In the genomic region with DNA sequence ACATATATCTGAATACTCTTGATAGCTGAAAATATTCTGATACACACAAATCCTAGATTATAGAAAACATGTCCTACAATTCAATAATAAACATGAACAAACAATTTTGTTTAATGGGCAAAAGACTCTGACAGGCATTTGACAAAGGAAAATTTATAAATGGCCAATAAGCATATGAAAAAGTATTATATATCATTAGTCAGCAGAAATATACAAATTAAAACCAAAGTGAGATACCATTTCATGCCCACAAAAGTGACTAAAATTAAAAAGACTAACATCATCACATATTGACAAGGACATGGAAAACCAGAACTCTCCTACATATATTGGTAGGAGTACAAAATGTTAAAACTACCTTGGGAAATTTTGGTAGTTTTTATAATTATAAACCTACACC, we compare ENCODE assay signal across 2 cellular contexts.
TF ChIP-seq lines count a peak whose summit lies in the region.

No MANE protein-coding gene starts in this region.

TF ChIP-seq in HepG2, 621 proteins besides CTCF, POLR2A, EP300 and RAD21:
- TF ChIP-seq HOXA5 (CRISPR knock-in tag; IDR thresholded peaks at IDR 0.05), result no peak
- TF ChIP-seq MED13 (CRISPR knock-in tag; IDR thresholded peaks at IDR 0.05), result no peak
- TF ChIP-seq, protein P1, sequence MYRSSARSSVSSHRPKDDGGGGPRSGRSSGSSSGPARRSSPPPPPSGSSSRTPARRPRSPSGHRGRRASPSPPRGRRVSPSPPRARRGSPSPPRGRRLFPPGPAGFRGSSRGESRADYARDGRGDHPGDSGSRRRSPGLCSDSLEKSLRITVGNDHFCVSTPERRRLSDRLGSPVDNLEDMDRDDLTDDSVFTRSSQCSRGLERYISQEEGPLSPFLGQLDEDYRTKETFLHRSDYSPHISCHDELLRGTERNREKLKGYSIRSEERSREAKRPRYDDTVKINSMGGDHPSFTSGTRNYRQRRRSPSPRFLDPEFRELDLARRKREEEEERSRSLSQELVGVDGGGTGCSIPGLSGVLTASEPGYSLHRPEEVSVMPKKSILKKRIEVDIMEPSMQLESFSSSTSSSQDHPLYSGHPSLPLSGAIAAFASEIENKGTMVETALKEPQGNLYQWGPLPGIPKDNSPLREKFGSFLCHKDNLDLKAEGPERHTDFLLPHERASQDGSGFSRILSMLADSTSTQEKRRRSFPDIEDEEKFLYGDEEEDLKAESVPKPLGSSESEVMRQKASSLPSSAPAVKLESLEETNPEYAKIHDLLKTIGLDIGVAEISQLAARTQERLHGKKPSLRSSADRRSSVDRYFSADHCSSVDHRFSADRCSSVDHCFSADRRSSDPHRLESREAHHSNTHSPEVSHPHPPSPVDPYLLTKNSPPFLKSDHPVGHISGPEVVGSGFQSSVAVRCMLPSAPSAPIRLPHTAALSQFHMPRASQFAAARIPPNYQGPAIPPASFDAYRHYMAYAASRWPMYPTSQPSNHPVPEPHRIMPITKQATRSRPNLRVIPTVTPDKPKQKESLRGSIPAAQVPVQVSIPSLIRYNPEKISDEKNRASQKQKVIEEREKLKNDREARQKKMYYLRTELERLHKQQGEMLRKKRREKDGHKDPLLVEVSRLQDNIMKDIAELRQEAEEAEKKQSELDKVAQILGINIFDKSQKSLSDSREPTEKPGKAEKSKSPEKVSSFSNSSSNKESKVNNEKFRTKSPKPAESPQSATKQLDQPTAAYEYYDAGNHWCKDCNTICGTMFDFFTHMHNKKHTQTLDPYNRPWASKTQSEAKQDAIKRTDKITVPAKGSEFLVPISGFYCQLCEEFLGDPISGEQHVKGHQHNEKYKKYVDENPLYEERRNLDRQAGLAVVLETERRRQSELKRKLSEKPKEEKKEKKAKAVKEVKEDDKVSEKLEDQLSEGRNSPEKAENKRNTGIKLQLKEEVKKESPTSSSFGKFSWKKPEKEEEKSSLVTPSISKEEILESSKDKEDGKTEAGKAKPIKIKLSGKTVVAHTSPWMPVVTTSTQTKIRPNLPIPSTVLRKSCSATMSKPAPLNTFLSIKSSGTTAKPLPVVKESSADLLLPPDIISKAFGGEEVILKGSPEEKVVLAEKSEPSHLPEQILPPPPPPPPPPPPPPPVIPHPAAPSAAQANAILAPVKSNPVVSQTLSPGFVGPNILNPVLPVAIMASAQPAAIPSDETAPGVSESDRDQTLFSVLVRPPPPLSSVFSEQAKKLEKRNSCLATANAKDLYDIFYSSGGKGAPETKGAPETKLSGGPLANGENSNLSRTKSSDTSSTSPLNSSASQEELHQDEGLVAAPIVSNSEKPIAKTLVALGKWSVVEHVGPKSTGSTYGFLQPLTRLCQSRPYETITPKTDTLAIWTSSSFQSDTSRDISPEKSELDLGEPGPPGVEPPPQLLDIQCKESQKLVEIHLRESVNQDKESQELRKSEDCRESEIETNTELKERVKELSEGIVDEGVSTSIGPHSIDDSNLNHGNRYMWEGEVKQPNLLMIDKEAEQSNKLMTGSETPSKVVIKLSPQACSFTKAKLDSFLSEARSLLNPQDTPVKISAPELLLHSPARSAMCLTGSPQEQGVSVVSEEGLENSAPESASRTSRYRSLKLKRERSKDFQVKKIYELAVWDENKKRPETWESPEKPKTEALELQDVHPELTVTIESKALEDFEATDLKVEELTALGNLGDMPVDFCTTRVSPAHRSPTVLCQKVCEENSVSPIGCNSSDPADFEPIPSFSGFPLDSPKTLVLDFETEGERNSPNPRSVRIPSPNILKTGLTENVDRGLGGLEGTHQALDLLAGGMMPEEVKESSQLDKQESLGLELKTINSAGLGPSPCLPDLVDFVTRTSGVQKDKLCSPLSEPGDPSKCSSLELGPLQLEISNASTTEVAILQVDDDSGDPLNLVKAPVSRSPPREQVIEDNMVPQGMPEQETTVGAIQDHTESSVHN (CRISPR knock-in tag; IDR thresholded peaks at IDR 0.05), result no peak
- TF ChIP-seq MAFF (IDR thresholded peaks at IDR 0.05; ENCODE audit: low read depth, low read length), result peak; percentile 74
- no peak for TF ChIP-seq RBFOX2 (IDR thresholded peaks at IDR 0.05; ENCODE audit: low read depth, low read length)
- no peak for TF ChIP-seq ZFP37 (CRISPR knock-in tag; IDR thresholded peaks at IDR 0.05; ENCODE audit: borderline replicate concordance)
- TF ChIP-seq ZNF619 (CRISPR knock-in tag; IDR thresholded peaks at IDR 0.05), result no peak
- no peak for TF ChIP-seq U2AF1 (optimal IDR thresholded peaks at IDR 0.05; ENCODE audit: low read depth, low read length)
- no peak for TF ChIP-seq ZNF878 (CRISPR knock-in tag; IDR thresholded peaks at IDR 0.05)
- TF ChIP-seq ZNF24 (IDR thresholded peaks at IDR 0.05), result no peak
- peak; percentile 62 to 77; a peak in 3 of 4 replicates for TF ChIP-seq MAFK (conservative IDR thresholded peaks at IDR 0.05 in 1 of 2, IDR thresholded peaks at IDR 0.05 in 1 of 2; ENCODE audit: low read length in 2 of 2)
- no peak for TF ChIP-seq ZNF780A (CRISPR knock-in tag; IDR thresholded peaks at IDR 0.05)
- TF ChIP-seq ZNF710 (CRISPR knock-in tag; IDR thresholded peaks at IDR 0.05; ENCODE audit: borderline replicate concordance), result no peak

TF ChIP-seq in K562, 482 proteins besides CTCF, POLR2A, EP300 and RAD21:
- TF ChIP-seq ZNF316 (IDR thresholded peaks at IDR 0.05), result peak; percentile 74
- no peak for TF ChIP-seq SMC3 (conservative IDR thresholded peaks at IDR 0.05; ENCODE audit: insufficient read depth, low read depth, low read length)
- TF ChIP-seq KAT2B (IDR thresholded peaks at IDR 0.05; ENCODE audit: low read depth, low read length), result no peak
- TF ChIP-seq MAFF (IDR thresholded peaks at IDR 0.05; ENCODE audit: low read length), result peak; percentile 41; the same call in 1 of the 2 replicates
- TF ChIP-seq E4F1 (CRISPR knock-in tag; IDR thresholded peaks at IDR 0.05; ENCODE audit: borderline replicate concordance), result no peak
- TF ChIP-seq C11orf30 (IDR thresholded peaks at IDR 0.05; ENCODE audit: low read depth), result peak; percentile 44; the same call in 1 of the 2 replicates
- TF ChIP-seq MAFG (tag; conservative IDR thresholded peaks at IDR 0.05), result peak; percentile 53; the same call in 1 of the 2 replicates
- peak; percentile 38; the same call in 1 of the 2 replicates for TF ChIP-seq MAFK (IDR thresholded peaks at IDR 0.05; ENCODE audit: low read length)
